Comparison of ENCODE assay signal across 16 cellular contexts in the genomic region with DNA sequence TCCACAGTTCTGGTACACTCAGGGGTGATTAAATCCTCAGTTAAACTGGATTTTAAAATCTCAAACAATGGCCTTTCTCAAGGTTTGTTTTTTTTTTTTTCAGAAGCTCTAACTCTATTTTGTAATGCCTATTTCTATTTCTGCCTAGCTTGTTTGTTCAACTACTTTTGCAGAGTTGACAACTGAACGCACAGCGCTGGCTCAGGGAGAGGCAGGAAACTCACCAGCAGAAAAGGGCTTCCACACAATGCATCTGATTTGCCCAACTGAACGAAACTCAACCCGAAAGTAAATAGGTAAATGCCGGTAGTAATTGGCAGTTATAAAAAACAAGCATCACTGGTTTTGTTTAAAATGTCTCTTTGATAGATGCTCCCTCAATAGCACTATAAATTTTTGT.
"Had no signal": no experiment of that assay in that cellular context is flagged by ENCODE, and none has a peak within 500 bp of the region (broad histone marks: within the 10 kb centered on the region; RNA-seq: fewer than 3 reads in every experiment).

No MANE protein-coding gene starts in this region.

- H3K36me3 Mint-ChIP-seq: naive thymus-derived CD4-positive, alpha-beta T cell; stimulated activated naive B cell treated with anti-CD40 and anti-IgM and Interleukin-4, amounts not matched to agents 10 μg/mL and 1 μg/mL and 100 μg/mL, for 72 hours had no signal

- H3K9me3 Mint-ChIP-seq: stimulated activated naive B cell treated with anti-CD40 and anti-IgM and Interleukin-4, amounts not matched to agents 10 μg/mL and 1 μg/mL and 100 μg/mL, for 72 hours had no signal

- DNase-seq: effector CD4-positive, alpha-beta T cell; endodermal cell; erythroblast; foreskin keratinocyte; left colon; mesendoderm; naive thymus-derived CD4-positive, alpha-beta T cell; spleen; stimulated activated CD4-positive, alpha-beta T cell treated with anti-CD3 and anti-CD28 coated beads, Interleukin-15, amount 100 ng/mL, for 24 hours; stimulated activated CD4-positive, alpha-beta T cell treated with anti-CD3 and anti-CD28 coated beads, Interleukin-1b, Interleukin-23, amount 100 ng/mL, for 48 hours; stimulated activated CD4-positive, alpha-beta T cell treated with anti-CD3 and anti-CD28 coated beads, Interleukin-4, amount 100 ng/mL, for 24 hours; stimulated activated naive B cell treated with anti-CD40 and anti-IgM and Interleukin-4, amounts not matched to agents 10 μg/mL and 1 μg/mL and 100 μg/mL, for 72 hours; stimulated activated naive CD8-positive, alpha-beta T cell treated with anti-CD3 and anti-CD28 coated beads, Interleukin-15, amount 100 ng/mL, for 72 hours; testis; upper lobe of right lung had no signal

- H3K4me1 Mint-ChIP-seq: naive thymus-derived CD4-positive, alpha-beta T cell; stimulated activated naive B cell treated with anti-CD40 and anti-IgM and Interleukin-4, amounts not matched to agents 10 μg/mL and 1 μg/mL and 100 μg/mL, for 72 hours; stimulated activated naive CD8-positive, alpha-beta T cell treated with anti-CD3 and anti-CD28 coated beads, Interleukin-15, amount 100 ng/mL, for 72 hours had no signal

- H3K4me3 Mint-ChIP-seq: endodermal cell; naive thymus-derived CD4-positive, alpha-beta T cell; stimulated activated naive B cell treated with anti-CD40 and anti-IgM and Interleukin-4, amounts not matched to agents 10 μg/mL and 1 μg/mL and 100 μg/mL, for 72 hours; stimulated activated naive CD8-positive, alpha-beta T cell treated with anti-CD3 and anti-CD28 coated beads, Interleukin-15, amount 100 ng/mL, for 72 hours had no signal

- ATAC-seq: foreskin keratinocyte; left colon; naive thymus-derived CD4-positive, alpha-beta T cell; sciatic nerve; stimulated activated naive B cell treated with anti-CD40 and anti-IgM and Interleukin-4, amounts not matched to agents 10 μg/mL and 1 μg/mL and 100 μg/mL, for 72 hours; stimulated activated naive CD8-positive, alpha-beta T cell treated with anti-CD3 and anti-CD28 coated beads, Interleukin-15, amount 100 ng/mL, for 72 hours; upper lobe of right lung had no signal
